In the genomic region with DNA sequence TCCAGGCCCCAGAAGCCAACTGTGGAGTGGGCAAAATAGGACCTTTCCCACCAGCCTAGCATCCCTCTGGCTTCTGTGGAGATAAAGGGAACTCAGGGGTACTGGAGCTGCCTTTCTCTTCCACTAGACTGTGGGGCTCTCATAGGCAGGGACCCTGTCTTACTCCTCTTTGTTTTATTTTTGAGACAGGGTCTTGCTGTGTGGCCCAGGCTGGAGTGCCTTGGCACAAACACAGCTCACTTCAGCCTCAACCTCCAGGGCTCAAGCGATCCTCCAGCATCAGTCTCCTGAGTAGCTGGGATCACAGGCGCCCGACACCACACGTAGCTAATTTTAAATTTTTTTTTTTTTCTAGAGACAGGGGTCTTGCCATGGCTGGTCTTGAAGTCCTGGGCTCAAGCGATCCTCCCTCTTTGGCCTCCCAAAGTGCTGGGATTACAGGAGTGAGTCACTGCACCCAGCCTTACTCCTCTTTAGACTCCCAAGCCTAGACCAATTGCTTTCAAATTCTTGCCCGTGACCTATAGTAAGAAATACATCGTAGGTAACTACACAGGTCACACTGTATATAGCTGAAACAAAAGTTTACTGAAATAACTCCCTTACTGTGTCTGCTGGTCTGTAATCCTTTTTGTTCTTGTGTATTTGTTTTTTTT, we compare ENCODE assay signal across 9 cellular contexts. TPM values are rescaled to one million over a fixed set of nuclear protein-coding genes. Genes with fewer than 3 reads are reported as not detected.
A peak's percentile ranks its signal among the peaks of the same experiment; 100 is the strongest.
DNase-seq lines count a peak whose midpoint lies in the region; ATAC-seq and TF ChIP-seq lines count a peak whose summit lies in the region.
"Had no signal": no experiment of that assay in that cellular context is flagged by ENCODE, and none has a peak within 500 bp of the region (broad histone marks: within the 10 kb centered on the region; RNA-seq: fewer than 3 reads in every experiment).

No MANE protein-coding gene starts in this region.

- H3K27me3 ChIP-seq in adrenal gland (no peaks in the 10 kb centered on the region), liver (ENCODE audit: control insufficient read depth in 4 of 4, insufficient read depth in 4 of 4, low read length in 3 of 4) (no peaks in the 10 kb centered on the region), tibial nerve (no peaks in the 10 kb centered on the region)
- H3K27me3 ChIP-seq: gastrocnemius medialis had no signal

- peaks cover 21 to 41% of the 10 kb centered on the region in 2 donors for H3K4me1 ChIP-seq in adrenal gland (replicated peaks in 1 of 2)
- H3K4me1 ChIP-seq in liver (ENCODE audit: control insufficient read depth in 4 of 4, insufficient read depth in 4 of 4, low read length in 3 of 4) = peaks cover 4 to 19% (median 7%) of the 10 kb centered on the region in 4 donors
- H3K4me1 ChIP-seq in tibial nerve = peaks cover 0 to 46% (median 24%) of the 10 kb centered on the region in 4 donors

- intact Hi-C loops in adrenal gland (cut with DNase I) = loop anchor here (5.0 to 10.0 kb wide), 6 partner anchors 81 to 353 kb away; a partner anchor contains a TSS

- peaks cover 20% of the 10 kb centered on the region for H3K4me1 Mint-ChIP-seq in activated T-cell treated with anti-CD3 and anti-CD28 coated beads, Interleukin-2, amount 50 U/mL, for 4 hours (ENCODE audit: low read depth)

- peak overlapping the region in 1 of 2 donors; percentile 36 for H3K9ac ChIP-seq in liver (ENCODE audit: low read depth in 1 of 2, low read length in 2 of 2)

- WGBS in adrenal gland, 4 donors = 81 to 91% (median 87%) methylated on average over 7 of the region's 7 CpGs
- 97% methylated on average over 7 of the region's 7 CpGs for WGBS in liver
- WGBS in tibial nerve, 2 donors = 85 to 87% methylated on average over 7 of the region's 7 CpGs

- H3K27ac ChIP-seq in adrenal gland = peak overlapping the region; percentile 36 to 97 (median 92)
- peak overlapping the region; percentile 62 to 91 for H3K27ac ChIP-seq in liver (ENCODE audit: low read depth in 1 of 2, low read length in 2 of 2)
- peak overlapping the region in 3 of 4 donors; percentile 91 to 97 (median 93) for H3K27ac ChIP-seq in tibial nerve

- TF ChIP-seq CTCF in adrenal gland (IDR thresholded peaks at IDR 0.05) = no peak
- no peak for TF ChIP-seq CTCF in liver (IDR thresholded peaks at IDR 0.05; ENCODE audit: low read depth, low read length, missing input control)
- TF ChIP-seq CTCF in tibial nerve (IDR thresholded peaks at IDR 0.05) = no peak

- no peak for ATAC-seq in activated T-cell treated with anti-CD3 and anti-CD28 coated beads, Interleukin-2, amount 50 U/mL, for 4 hours
- no peak for ATAC-seq in HG02798 (IDR thresholded peaks at IDR 0.05; ENCODE audit: poor library complexity, unreplicated experiment)
- no peak for ATAC-seq in HG03159 (IDR thresholded peaks at IDR 0.05; ENCODE audit: unreplicated experiment)
- ATAC-seq: gastrocnemius medialis had no signal

- TF ChIP-seq POLR2A in adrenal gland (IDR thresholded peaks at IDR 0.05) (no peak), tibial nerve (IDR thresholded peaks at IDR 0.05) (no peak)

- no peak for TF ChIP-seq RAD21 in liver (IDR thresholded peaks at IDR 0.05)

- H3K4me3 ChIP-seq in adrenal gland (peak overlapping the region in 1 of 4 donors; percentile 88), liver (ENCODE audit: low read depth in 1 of 3, low read length in 3 of 3) (no peak overlapping the region), tibial nerve (no peak overlapping the region)

- no peaks in the 10 kb centered on the region for H3K9me3 ChIP-seq in adrenal gland (replicated peaks in 1 of 3)
- H3K9me3 ChIP-seq in liver (ENCODE audit: control insufficient read depth in 4 of 4, low read length in 3 of 4) = no peaks in the 10 kb centered on the region
- H3K9me3 ChIP-seq in tibial nerve = no peaks in the 10 kb centered on the region
- H3K9me3 ChIP-seq: gastrocnemius medialis had no signal

- no peaks in the 10 kb centered on the region for H3K36me3 Mint-ChIP-seq in activated T-cell treated with anti-CD3 and anti-CD28 coated beads, Interleukin-2, amount 50 U/mL, for 4 hours (ENCODE audit: insufficient read depth)

- H3K4me3 Mint-ChIP-seq in activated T-cell treated with anti-CD3 and anti-CD28 coated beads, Interleukin-2, amount 50 U/mL, for 4 hours = peak overlapping the region; percentile 87

- TF ChIP-seq EP300 in tibial nerve (IDR thresholded peaks at IDR 0.05) = no peak

- H3K36me3 ChIP-seq in adrenal gland (replicated peaks in 1 of 2) (no peaks in the 10 kb centered on the region), liver (ENCODE audit: control insufficient read depth in 4 of 4, insufficient read depth in 3 of 4, low read depth in 1 of 4, low read length in 3 of 4) (no peaks in the 10 kb centered on the region), tibial nerve (no peaks in the 10 kb centered on the region)
- H3K36me3 ChIP-seq: gastrocnemius medialis had no signal

- H3K27me3 Mint-ChIP-seq in activated T-cell treated with anti-CD3 and anti-CD28 coated beads, Interleukin-2, amount 50 U/mL, for 4 hours (ENCODE audit: low read depth) = no peaks in the 10 kb centered on the region

- DNase-seq in activated T-cell treated with anti-CD3 and anti-CD28 coated beads, Interleukin-2, amount 50 U/mL, for 4 hours = no peak
- DNase-seq in activated T-cell treated with anti-CD3 and anti-CD28 coated beads, Interleukin-2, amount 50 U/mL, for 1 hour = no peak
- DNase-seq in adrenal gland (no peak), tibial nerve (ENCODE audit: low spot score in 2 of 2) (no peak)
- no peak for DNase-seq in stimulated activated CD4-positive, alpha-beta T cell treated with anti-CD3 and anti-CD28 coated beads, Interleukin-2, amount 100 ng/mL, for 48 hours
- DNase-seq: gastrocnemius medialis had no signal

- H3K9me3 Mint-ChIP-seq in activated T-cell treated with anti-CD3 and anti-CD28 coated beads, Interleukin-2, amount 50 U/mL, for 4 hours = no peaks in the 10 kb centered on the region

TF ChIP-seq in liver, 16 proteins besides CTCF, POLR2A, EP300 and RAD21:
- TF ChIP-seq HNF4G (IDR thresholded peaks at IDR 0.05) (no peak), SP1 (IDR thresholded peaks at IDR 0.05) (no peak), FOXA1 (IDR thresholded peaks at IDR 0.05) (no peak), YY1 (IDR thresholded peaks at IDR 0.05) (no peak), FOXA2 (IDR thresholded peaks at IDR 0.05) (no peak), JUND (IDR thresholded peaks at IDR 0.05) (no peak), RXRA (IDR thresholded peaks at IDR 0.05) (no peak)
- TF ChIP-seq, protein P1, sequence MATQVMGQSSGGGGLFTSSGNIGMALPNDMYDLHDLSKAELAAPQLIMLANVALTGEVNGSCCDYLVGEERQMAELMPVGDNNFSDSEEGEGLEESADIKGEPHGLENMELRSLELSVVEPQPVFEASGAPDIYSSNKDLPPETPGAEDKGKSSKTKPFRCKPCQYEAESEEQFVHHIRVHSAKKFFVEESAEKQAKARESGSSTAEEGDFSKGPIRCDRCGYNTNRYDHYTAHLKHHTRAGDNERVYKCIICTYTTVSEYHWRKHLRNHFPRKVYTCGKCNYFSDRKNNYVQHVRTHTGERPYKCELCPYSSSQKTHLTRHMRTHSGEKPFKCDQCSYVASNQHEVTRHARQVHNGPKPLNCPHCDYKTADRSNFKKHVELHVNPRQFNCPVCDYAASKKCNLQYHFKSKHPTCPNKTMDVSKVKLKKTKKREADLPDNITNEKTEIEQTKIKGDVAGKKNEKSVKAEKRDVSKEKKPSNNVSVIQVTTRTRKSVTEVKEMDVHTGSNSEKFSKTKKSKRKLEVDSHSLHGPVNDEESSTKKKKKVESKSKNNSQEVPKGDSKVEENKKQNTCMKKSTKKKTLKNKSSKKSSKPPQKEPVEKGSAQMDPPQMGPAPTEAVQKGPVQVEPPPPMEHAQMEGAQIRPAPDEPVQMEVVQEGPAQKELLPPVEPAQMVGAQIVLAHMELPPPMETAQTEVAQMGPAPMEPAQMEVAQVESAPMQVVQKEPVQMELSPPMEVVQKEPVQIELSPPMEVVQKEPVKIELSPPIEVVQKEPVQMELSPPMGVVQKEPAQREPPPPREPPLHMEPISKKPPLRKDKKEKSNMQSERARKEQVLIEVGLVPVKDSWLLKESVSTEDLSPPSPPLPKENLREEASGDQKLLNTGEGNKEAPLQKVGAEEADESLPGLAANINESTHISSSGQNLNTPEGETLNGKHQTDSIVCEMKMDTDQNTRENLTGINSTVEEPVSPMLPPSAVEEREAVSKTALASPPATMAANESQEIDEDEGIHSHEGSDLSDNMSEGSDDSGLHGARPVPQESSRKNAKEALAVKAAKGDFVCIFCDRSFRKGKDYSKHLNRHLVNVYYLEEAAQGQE (IDR thresholded peaks at IDR 0.05) = no peak
- TF ChIP-seq, protein P2, sequence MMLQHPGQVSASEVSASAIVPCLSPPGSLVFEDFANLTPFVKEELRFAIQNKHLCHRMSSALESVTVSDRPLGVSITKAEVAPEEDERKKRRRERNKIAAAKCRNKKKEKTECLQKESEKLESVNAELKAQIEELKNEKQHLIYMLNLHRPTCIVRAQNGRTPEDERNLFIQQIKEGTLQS (IDR thresholded peaks at IDR 0.05) = no peak
- TF ChIP-seq, protein P3, sequence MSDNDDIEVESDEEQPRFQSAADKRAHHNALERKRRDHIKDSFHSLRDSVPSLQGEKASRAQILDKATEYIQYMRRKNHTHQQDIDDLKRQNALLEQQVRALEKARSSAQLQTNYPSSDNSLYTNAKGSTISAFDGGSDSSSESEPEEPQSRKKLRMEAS (IDR thresholded peaks at IDR 0.05) = no peak

RNA-seq across cellular contexts. Expression of a gene that starts 2.6 kb away (rescaled TPM):
- 10 to 100 TPM; 19.9 to 22.4 (median 20.1) TPM for total RNA-seq in activated T-cell treated with anti-CD3 and anti-CD28 coated beads, Interleukin-2, amount 50 U/mL, for 4 hours
- total RNA-seq in adrenal gland (10 to 100 TPM; 14.7 to 37.3 (median 28.1) TPM), liver (1 to 10 TPM; 5.8 to 7.6 TPM), tibial nerve (10 to 100 TPM; 32.9 to 52.7 (median 45.9) TPM)
- polyA plus RNA-seq in adrenal gland (10 to 100 TPM in 2 of 3 donors, 1 to 10 TPM in 1; 4.2 to 31.2 (median 14.6) TPM), liver (1 to 10 TPM in 1 of 2 donors, under 1 TPM in 1; 0.57 to 4.7 TPM)
